In genomic region chr6:14553515-14553914, GRCh38 we compare ENCODE assay signal across 34 cellular contexts.
"Had no signal": no experiment of that assay in that cellular context is flagged by ENCODE, and none has a peak within 500 bp of the region (broad histone marks: within the 10 kb centered on the region; RNA-seq: fewer than 3 reads in every experiment).

No MANE protein-coding gene starts in this region.

- H3K4me3 ChIP-seq: MG63 had no signal

- DNase-seq: Karpas-422, Kasumi-1, MG63, MM.1S, MV-4-11, NCI-H1048, NCI-H1092, NCI-H1092 treated with DMSO at 0.1 percent for 48 hours, NCI-H1105, NCI-H1105 treated with DMSO at 0.1 percent for 48 hours, NCI-H1417, NCI-H1417 treated with DMSO at 0.1 percent for 48 hours, NCI-H1436, NCI-H1436 treated with DMSO at 0.1 percent for 48 hours, NCI-H146, NCI-H1694, NCI-H1694 treated with DMSO at 0.1 percent for 48 hours, NCI-H187, NCI-H187 treated with DMSO at 0.1 percent for 48 hours, NCI-H1930, NCI-H2029, NCI-H2029 treated with DMSO at 0.1 percent for 48 hours, NCI-H2081, NCI-H2081 treated with DMSO at 0.1 percent for 48 hours, NCI-H2107, NCI-H2171, NCI-H2171 treated with DMSO at 0.1 percent for 48 hours, NCI-H2227 treated with DMSO at 0.1 percent for 48 hours, NCI-H226, NCI-H345, NCI-H446, NCI-H446 treated with DMSO at 0.1 percent for 48 hours, NCI-H510A had no signal

- H3K9me3 ChIP-seq: MG63 had no signal

- H3K27ac ChIP-seq: KMS-11 had no signal

- H3K36me3 ChIP-seq: MG63 had no signal
